ENCODE assay signal across 8 cellular contexts in the genomic region with DNA sequence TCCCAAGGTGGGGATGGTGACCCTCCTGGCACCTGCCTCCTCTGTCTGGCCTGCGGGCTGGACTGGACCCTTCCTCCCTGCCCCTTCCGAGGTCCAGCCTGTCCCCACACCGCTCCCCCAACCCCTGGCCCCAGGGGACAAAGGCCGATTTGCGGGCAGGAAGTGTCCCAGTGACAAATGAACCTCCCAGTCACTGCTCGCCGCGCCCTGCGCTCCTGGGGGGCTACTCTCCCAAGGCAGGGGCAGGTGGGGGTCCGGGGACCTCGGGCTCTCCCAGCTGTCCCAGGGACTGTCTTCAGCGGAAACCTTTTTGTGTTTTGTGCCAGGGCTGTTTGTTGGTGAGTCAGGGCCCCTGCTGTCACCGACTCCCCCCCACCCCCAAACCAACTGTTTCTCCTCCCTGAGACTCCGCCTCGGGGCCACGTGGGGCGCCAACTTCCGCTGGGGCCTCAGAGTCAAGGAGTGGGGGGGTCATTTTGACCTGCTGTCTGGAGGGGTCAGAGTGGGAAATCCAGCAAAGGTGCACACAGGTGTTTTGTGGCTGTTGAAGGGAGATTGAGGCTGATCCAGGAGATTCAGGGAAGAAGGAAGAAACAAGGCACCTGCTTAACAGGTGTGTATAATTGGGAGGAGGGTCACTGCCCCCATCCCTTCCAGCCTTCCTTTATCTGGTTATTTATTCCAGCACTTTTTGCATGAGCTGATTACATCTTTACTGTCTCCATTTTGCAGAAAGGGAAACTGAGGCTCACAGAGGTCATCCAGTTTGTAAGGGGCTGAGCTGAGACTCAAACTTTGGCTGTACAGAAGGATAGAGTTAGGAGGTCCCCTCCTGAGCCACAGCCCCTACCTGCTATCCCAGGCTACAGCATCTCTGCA. TPM values are rescaled to one million over a fixed set of nuclear protein-coding genes. Genes with fewer than 3 reads are reported as not detected.
DNase-seq lines count a peak whose midpoint lies in the region; ATAC-seq, FAIRE-seq and TF ChIP-seq lines count a peak whose summit lies in the region.

No MANE protein-coding gene starts in this region.

- 4 to 5% methylated on average over 13 to 16 of the region's 18 CpGs for WGBS in testis, 2 donors

- peak overlapping the region; percentile 61 for H2AFZ ChIP-seq in OCI-LY3 (ENCODE audit: low read depth, low read length)
- no peak overlapping the region for H2AFZ ChIP-seq in neuron (ENCODE audit: low read depth, low read length)

- H4K20me1 ChIP-seq in OCI-LY3 (ENCODE audit: insufficient read depth, low read length): no peaks in the 10 kb centered on the region

- peak; percentile 40 to 77 (median 43) for DNase-seq in CD4-positive, CD25-positive, alpha-beta regulatory T cell
- DNase-seq in H54 (ENCODE audit: insufficient read length, low spot score) (peak; percentile 82), fibroblast of mammary gland (ENCODE audit: low read depth) (peak; percentile 35), testis (peak; percentile 54)
- DNase-seq in activated T-cell treated with anti-CD3 and anti-CD28 coated beads, Interleukin-2, amount 50 U/mL, for 48 hours: peak; percentile 80 to 82

- intact Hi-C loops in testis (cut with DNase I; ENCODE audit: low total_unique reads): no loop called here

- no peaks in the 10 kb centered on the region for H3K79me2 ChIP-seq in OCI-LY3 (ENCODE audit: low read length)

- H3K4me3 Mint-ChIP-seq in CD4-positive, CD25-positive, alpha-beta regulatory T cell: peak overlapping the region; percentile 89 to 95 (median 93)

- H3K9ac ChIP-seq in OCI-LY3 (ENCODE audit: low read length): peak overlapping the region; percentile 69

- no peaks in the 10 kb centered on the region for H3K27me3 Mint-ChIP-seq in CD4-positive, CD25-positive, alpha-beta regulatory T cell

- peak overlapping the region; percentile 66 for H3K27ac ChIP-seq in CD4-positive, CD25-positive, alpha-beta regulatory T cell (ENCODE audit: insufficient read depth, low read length, poor library complexity, severe bottlenecking)
- H3K27ac ChIP-seq in OCI-LY3 (ENCODE audit: low read length): peak overlapping the region; percentile 9; the same call in 1 of the 2 replicates
- H3K27ac ChIP-seq in testis: peak overlapping the region; percentile 68 to 77

- peaks cover 2% of the 10 kb centered on the region for H3K36me3 ChIP-seq in CD4-positive, CD25-positive, alpha-beta regulatory T cell (ENCODE audit: control insufficient read depth, insufficient read depth, low read length)
- no peaks in the 10 kb centered on the region for H3K36me3 ChIP-seq in OCI-LY3 (replicated peaks; ENCODE audit: low read depth, low read length)
- H3K36me3 ChIP-seq in neuron (ENCODE audit: insufficient read depth, low read length): no peaks in the 10 kb centered on the region
- no peaks in the 10 kb centered on the region for H3K36me3 ChIP-seq in testis (ENCODE audit: low read depth, missing control alignments)

- no peaks in the 10 kb centered on the region for H3K9me3 ChIP-seq in CD4-positive, CD25-positive, alpha-beta regulatory T cell (ENCODE audit: control insufficient read depth in 2 of 2, low read length in 2 of 2)
- H3K9me3 ChIP-seq in OCI-LY3 (ENCODE audit: insufficient read depth, low read length) (no peaks in the 10 kb centered on the region), neuron (ENCODE audit: low read length) (no peaks in the 10 kb centered on the region), testis (no peaks in the 10 kb centered on the region)

- peaks cover 5 to 32% (median 18%) of the 10 kb centered on the region in 4 donors for H3K4me1 Mint-ChIP-seq in CD4-positive, CD25-positive, alpha-beta regulatory T cell

- peaks cover 16% of the 10 kb centered on the region for H3K4me1 ChIP-seq in CD4-positive, CD25-positive, alpha-beta regulatory T cell (ENCODE audit: control insufficient read depth, insufficient read depth, low read length, poor library complexity, severe bottlenecking)
- H3K4me1 ChIP-seq in OCI-LY3 (ENCODE audit: low read length) (peaks cover 17% of the 10 kb centered on the region), neuron (ENCODE audit: insufficient read depth, low read length) (peaks cover 24% of the 10 kb centered on the region), testis (peaks cover 6% of the 10 kb centered on the region)

- H3K4me2 ChIP-seq in OCI-LY3 (ENCODE audit: low read length): peak overlapping the region; percentile 79

- no peaks in the 10 kb centered on the region for H3K27me3 ChIP-seq in CD4-positive, CD25-positive, alpha-beta regulatory T cell (ENCODE audit: control insufficient read depth, insufficient read depth, low read length)
- H3K27me3 ChIP-seq in OCI-LY3 (ENCODE audit: low read depth, low read length) (0 out of 2 replicates have a peak, but pooled peaks cover 6% of the 10 kb centered on the region), neuron (ENCODE audit: insufficient read depth, low read length) (no peaks in the 10 kb centered on the region), testis (no peaks in the 10 kb centered on the region)

- TF ChIP-seq POLR2A in H54 (IDR thresholded peaks at IDR 0.05; ENCODE audit: low read depth, low read length) (no peak), testis (IDR thresholded peaks at IDR 0.05) (no peak)

- ATAC-seq in CD4-positive, CD25-positive, alpha-beta regulatory T cell (ENCODE audit: low read depth in 2 of 2): peak; percentile 76 to 79
- ATAC-seq in HG02884 (IDR thresholded peaks at IDR 0.05; ENCODE audit: unreplicated experiment): no peak

- H3K36me3 Mint-ChIP-seq in CD4-positive, CD25-positive, alpha-beta regulatory T cell: peaks cover 20% of the 10 kb centered on the region

- peak; percentile 21; the same call in 1 of the 2 replicates for TF ChIP-seq CTCF in OCI-LY3 (IDR thresholded peaks at IDR 0.05; ENCODE audit: low read depth, low read length)
- no peak for TF ChIP-seq CTCF in fibroblast of mammary gland (conservative IDR thresholded peaks at IDR 0.05; ENCODE audit: control insufficient read depth, insufficient read depth, low read depth, low read length)
- no peak for TF ChIP-seq CTCF in testis (IDR thresholded peaks at IDR 0.05)

- no peak for FAIRE-seq in H54 (lab: Jason Lieb, UNC)

- H3K27ac Mint-ChIP-seq in CD4-positive, CD25-positive, alpha-beta regulatory T cell: peak overlapping the region; percentile 79 to 93 (median 91)

- H3K4me3 ChIP-seq in CD4-positive, CD25-positive, alpha-beta regulatory T cell (ENCODE audit: low read depth, low read length): peak overlapping the region; percentile 56
- H3K4me3 ChIP-seq in OCI-LY3 (ENCODE audit: low read length) (peak overlapping the region; percentile 83), fibroblast of mammary gland (ENCODE audit: control insufficient read depth, low read depth, low read length) (peak overlapping the region; percentile 64), neuron (ENCODE audit: low read length) (peak overlapping the region; percentile 61), testis (peak overlapping the region; percentile 77 to 94)

- peaks cover 0 to 1% (median 0%) of the 10 kb centered on the region in 7 donors for H3K9me3 Mint-ChIP-seq in CD4-positive, CD25-positive, alpha-beta regulatory T cell

RNA-seq across cellular contexts. Expression of a gene that starts 0.8 kb away (rescaled TPM):
- total RNA-seq in CD4-positive, CD25-positive, alpha-beta regulatory T cell: 39.4 TPM
- 1 to 10 TPM; 6.7 to 8.7 (median 8.2) TPM for polyA plus RNA-seq in CD4-positive, CD25-positive, alpha-beta regulatory T cell
- total RNA-seq in testis: 10 to 100 TPM; 12.4 to 16.2 TPM
- 10.8 TPM for polyA plus RNA-seq in testis (ENCODE audit: insufficient read depth, low read depth, low replicate concordance)

RNA-seq across cellular contexts. Expression of a gene that starts 18.4 kb away (rescaled TPM):
- 45.6 TPM for total RNA-seq in CD4-positive, CD25-positive, alpha-beta regulatory T cell
- polyA plus RNA-seq in CD4-positive, CD25-positive, alpha-beta regulatory T cell: 100 to 1,000 TPM; 101 to 118 (median 116) TPM
- total RNA-seq in testis: 100 to 1,000 TPM; 212 to 241 TPM
- polyA plus RNA-seq in testis (ENCODE audit: insufficient read depth, low read depth, low replicate concordance): 196 TPM

RNA-seq across cellular contexts. Expression of a gene that starts 44.7 kb away (rescaled TPM):
- total RNA-seq in CD4-positive, CD25-positive, alpha-beta regulatory T cell: not detected
- not detected for polyA plus RNA-seq in CD4-positive, CD25-positive, alpha-beta regulatory T cell
- total RNA-seq in testis: 1 to 10 TPM in 1 of 2 donors, under 1 TPM in 1; 0.93 to 2.5 TPM
- polyA plus RNA-seq in testis (ENCODE audit: insufficient read depth, low read depth, low replicate concordance): 1.0 TPM

RNA-seq across cellular contexts. Expression of a gene that starts 56.2 kb away (rescaled TPM):
- not detected for total RNA-seq in CD4-positive, CD25-positive, alpha-beta regulatory T cell
- under 1 TPM in 3 of 4 donors, not detected in 1; 0.09 to 0.79 (median 0.25) TPM for polyA plus RNA-seq in CD4-positive, CD25-positive, alpha-beta regulatory T cell
- total RNA-seq in testis: 1 to 10 TPM; 1.6 to 4.0 TPM
- polyA plus RNA-seq in testis (ENCODE audit: insufficient read depth, low read depth, low replicate concordance): 3.4 TPM

RNA-seq across cellular contexts. Expression of a gene that starts 59.8 kb away (rescaled TPM):
- total RNA-seq in CD4-positive, CD25-positive, alpha-beta regulatory T cell: 1,564 TPM
- 10 to 100 TPM; 30.7 to 85.9 (median 58.8) TPM for polyA plus RNA-seq in CD4-positive, CD25-positive, alpha-beta regulatory T cell
- 100 to 1,000 TPM; 615 to 654 TPM for total RNA-seq in testis
- polyA plus RNA-seq in testis (ENCODE audit: insufficient read depth, low read depth, low replicate concordance): 96.4 TPM

Comparison
In these comparisons a context has a peak if more than half of its experiments do, and no peak if none do; other contexts are left out.
1. H3K27ac ChIP-seq: peak in every context shown above with its lines; median percentile 72 in testis; 66 in CD4-positive, CD25-positive, alpha-beta regulatory T cell; 9 in OCI-LY3.